In the genomic region with DNA sequence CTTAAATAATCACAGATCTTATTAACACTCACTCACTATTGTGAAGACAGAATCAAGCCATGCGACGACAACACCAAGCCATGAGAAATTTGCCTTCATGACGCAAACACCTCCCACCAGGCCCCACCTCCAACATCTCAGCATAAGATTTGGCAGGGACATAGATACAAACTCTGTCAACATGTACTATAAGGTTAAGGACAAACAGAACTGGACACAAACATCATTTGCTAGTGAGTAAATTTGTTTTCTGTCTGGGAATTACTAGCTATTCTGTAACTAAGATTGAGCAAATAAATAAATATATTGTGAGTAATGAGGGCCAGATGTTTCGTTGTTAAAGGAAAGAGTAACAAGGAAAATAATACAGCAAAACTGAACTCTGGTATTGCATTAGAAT, we compare ENCODE assay signal across 8 cellular contexts. TPM values are rescaled to one million over a fixed set of nuclear protein-coding genes. Genes with fewer than 3 reads are reported as not detected.
"Had no signal": no experiment of that assay in that cellular context is flagged by ENCODE, and none has a peak within 500 bp of the region (broad histone marks: within the 10 kb centered on the region; RNA-seq: fewer than 3 reads in every experiment).

No MANE protein-coding gene starts in this region.

- H3K36me3 ChIP-seq: HAP-1 had no signal

- ATAC-seq: HCT116, K562 had no signal

- H3K27ac Mint-ChIP-seq: HFFc6 had no signal

- H3K9me3 Mint-ChIP-seq: HFFc6 had no signal

- H3K9me3 ChIP-seq: HAP-1 had no signal

- DNase-seq: GOT3, H7, HFFc6, IMR-90 had no signal

- H3K4me3 Mint-ChIP-seq: HFFc6 had no signal

- H3K4me3 ChIP-seq: HAP-1, K562 had no signal

- H3K4me1 ChIP-seq: HAP-1 had no signal

RNA-seq across cellular contexts. Expression of a gene that starts 15.7 kb away (rescaled TPM):
- total RNA-seq: HT-29 had no signal
- polyA plus RNA-seq: K562 had no signal
